ENCODE assay signal across 17 cellular contexts in the genomic region with DNA sequence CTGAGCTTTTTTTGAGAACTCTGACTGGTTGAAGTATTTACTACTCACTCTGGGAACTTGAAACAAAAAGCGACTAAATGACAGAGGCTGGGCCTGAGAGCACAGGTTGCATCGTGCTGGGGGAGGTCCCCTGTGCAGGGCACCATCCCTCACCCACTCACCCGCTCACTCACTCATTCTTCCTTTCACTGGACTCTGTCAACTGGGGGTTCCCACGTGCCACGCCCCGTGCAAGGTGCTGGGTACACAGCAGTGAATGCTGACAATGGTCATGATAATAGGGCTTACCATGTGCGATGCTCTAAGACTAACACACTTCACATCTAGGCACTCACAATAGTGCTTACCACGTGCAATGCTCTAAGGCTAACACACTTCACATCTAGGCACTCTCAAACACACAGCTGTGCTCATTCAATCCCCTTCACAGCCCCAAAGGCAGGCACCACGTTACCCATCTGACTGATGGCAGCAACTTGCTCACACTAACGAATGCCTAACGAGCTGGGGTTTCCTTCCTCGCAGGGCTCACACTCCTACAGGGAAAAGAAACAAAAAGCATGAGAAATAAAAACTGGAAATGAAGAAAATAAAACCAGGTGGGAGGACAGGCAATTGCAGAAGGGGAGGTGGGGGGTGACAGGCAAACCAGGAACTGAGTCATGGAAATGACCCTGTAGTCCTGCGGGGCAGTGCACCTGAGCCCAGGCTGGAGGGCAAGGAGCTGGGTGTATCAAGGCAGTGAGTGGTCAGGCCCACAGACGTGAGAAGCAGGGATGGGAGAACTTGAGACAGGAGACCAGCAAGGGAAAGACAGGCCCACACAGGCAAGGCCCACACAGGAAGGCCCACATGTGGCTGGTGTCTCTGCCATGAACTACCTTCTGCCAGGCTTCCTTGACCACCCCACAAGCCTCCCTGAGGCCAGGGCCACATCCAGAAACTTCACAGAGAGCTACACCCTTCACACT.
DNase-seq lines count a peak whose midpoint lies in the region; ATAC-seq and TF ChIP-seq lines count a peak whose summit lies in the region.
"Had no signal": no experiment of that assay in that cellular context is flagged by ENCODE, and none has a peak within 500 bp of the region (broad histone marks: within the 10 kb centered on the region; RNA-seq: fewer than 3 reads in every experiment).

No MANE protein-coding gene starts in this region.

- H3K4me3 Mint-ChIP-seq in type B pancreatic cell = no peak overlapping the region

- H3K23ac ChIP-seq in mesendoderm (ENCODE audit: low read length) = peak overlapping the region; percentile 74

- peak; percentile 63 for DNase-seq in cardiac septum (ENCODE audit: low spot score)
- DNase-seq in left ventricle myocardium inferior = no peak
- peak; percentile 48 for DNase-seq in activated CD8-positive, alpha-beta memory T cell treated with anti-CD3 and anti-CD28 coated beads, Interleukin-2, amount 50 U/mL, for 48 hours
- DNase-seq in mesendoderm = no peak
- peak; percentile 34 for DNase-seq in type B pancreatic cell (ENCODE audit: extremely low spot score, unreplicated experiment)
- DNase-seq in activated CD4-positive, CD25-positive, alpha-beta regulatory T cell treated with anti-CD3 and anti-CD28 coated beads, Interleukin-2, amount 50 U/mL, for 72 hours = no peak
- no peak for DNase-seq in middle frontal gyrus (ENCODE audit: extremely low spot score, low spot score)
- DNase-seq: caudate nucleus; hippocampal formation; kidney glomerular epithelial cell; NCI-H1105 treated with DMSO at 0.1 percent for 48 hours; NCI-H2171 treated with DMSO at 0.1 percent for 48 hours; NCI-H82; stimulated activated CD4-positive, alpha-beta T cell treated with anti-CD3 and anti-CD28 coated beads, Interleukin-12 subunit alpha, Interleukin-12 subunit beta, amount 100 ng/mL, for 4 hours had no signal

- H4K5ac ChIP-seq in mesendoderm (ENCODE audit: low read length) = no peak overlapping the region

- no peaks in the 10 kb centered on the region for H3K9me3 ChIP-seq in left ventricle myocardium inferior (replicated peaks)

- H3K27me3 ChIP-seq in left ventricle myocardium inferior (ENCODE audit: low read depth) = peaks cover 35% of the 10 kb centered on the region
- no peaks in the 10 kb centered on the region for H3K27me3 ChIP-seq in mesendoderm (ENCODE audit: insufficient read depth, low read length, poor library complexity)

- H2BK120ac ChIP-seq in mesendoderm (ENCODE audit: low read depth, low read length) = no peak overlapping the region

- no peak overlapping the region for H3K27ac Mint-ChIP-seq in type B pancreatic cell

- no peak overlapping the region for H2BK5ac ChIP-seq in mesendoderm (ENCODE audit: low read length)

- no peak overlapping the region for H2BK15ac ChIP-seq in mesendoderm (replicated peaks; ENCODE audit: low read depth)

- TF ChIP-seq CTCF in left ventricle myocardium inferior (IDR thresholded peaks at IDR 0.05; ENCODE audit: borderline replicate concordance) (no peak), type B pancreatic cell (conservative IDR thresholded peaks at IDR 0.05) (no peak)

- H4K8ac ChIP-seq in mesendoderm (ENCODE audit: low read depth, low read length) = no peak overlapping the region

- H3K27me3 Mint-ChIP-seq in type B pancreatic cell = peaks cover 21% of the 10 kb centered on the region

- no peaks in the 10 kb centered on the region for H3K4me1 ChIP-seq in left ventricle myocardium inferior
- peaks cover 4% of the 10 kb centered on the region for H3K4me1 ChIP-seq in mesendoderm (ENCODE audit: control insufficient read depth, low read depth, low read length)

- peaks cover 4% of the 10 kb centered on the region for H3K4me1 Mint-ChIP-seq in type B pancreatic cell (ENCODE audit: unreplicated experiment)

- no peak overlapping the region for H2AK5ac ChIP-seq in mesendoderm (ENCODE audit: low read length)

- no peak overlapping the region for H3K18ac ChIP-seq in mesendoderm (ENCODE audit: low read length)

- no peak overlapping the region for H3K4me3 ChIP-seq in left ventricle myocardium inferior
- H3K4me3 ChIP-seq in mesendoderm (ENCODE audit: low read length) = no peak overlapping the region

- no peak overlapping the region for H3K9ac ChIP-seq in mesendoderm (ENCODE audit: low read length)
- H3K9ac ChIP-seq: KMS-11 had no signal

- no peak for ATAC-seq in HG02870 (IDR thresholded peaks at IDR 0.05; ENCODE audit: unreplicated experiment)

- no peaks in the 10 kb centered on the region for H3K36me3 ChIP-seq in left ventricle myocardium inferior
- H3K36me3 ChIP-seq in mesendoderm (ENCODE audit: control insufficient read depth, insufficient read depth, low read length) = no peaks in the 10 kb centered on the region

- WGBS in mesendoderm (ENCODE audit: extremely low coverage, insufficient coverage, low lambda C conversion rate) = no CpG with 5 or more reads among the region's 14 CpGs

- H3K4me2 ChIP-seq in mesendoderm (ENCODE audit: low read length) = no peak overlapping the region
- H3K4me2 ChIP-seq: KMS-11 had no signal

- intact Hi-C loops in cardiac septum (cut with DNase I) = no loop called here
- intact Hi-C loops in left ventricle myocardium inferior (cut with micrococcal nuclease) = no loop called here

- no peaks in the 10 kb centered on the region for H3K79me2 ChIP-seq in mesendoderm (ENCODE audit: control insufficient read depth, insufficient read depth, low read length)

- H3K36me3 Mint-ChIP-seq in type B pancreatic cell = no peaks in the 10 kb centered on the region

- no peaks in the 10 kb centered on the region for H3K79me1 ChIP-seq in mesendoderm (ENCODE audit: low read length)

- H3K9me3 Mint-ChIP-seq in type B pancreatic cell = no peaks in the 10 kb centered on the region

- H3K27ac ChIP-seq in left ventricle myocardium inferior (replicated peaks) = no peak overlapping the region
- no peak overlapping the region for H3K27ac ChIP-seq in mesendoderm (ENCODE audit: low read depth, low read length)
- H3K27ac ChIP-seq: KMS-11, VCaP had no signal

- H3K4ac ChIP-seq in mesendoderm (ENCODE audit: low read depth, low read length) = no peak overlapping the region

- peak overlapping the region; percentile 60 for H3K56ac ChIP-seq in mesendoderm (ENCODE audit: low read length)

Comparison
In these comparisons a context has a peak if more than half of its experiments do, and no peak if none do; other contexts are left out.
1. DNase-seq: peak in cardiac septum (single experiment), activated CD8-positive, alpha-beta memory T cell treated with anti-CD3 and anti-CD28 coated beads, Interleukin-2, amount 50 U/mL, for 48 hours (single experiment) and type B pancreatic cell (single experiment); none in left ventricle myocardium inferior (single experiment), mesendoderm (single experiment), activated CD4-positive, CD25-positive, alpha-beta regulatory T cell treated with anti-CD3 and anti-CD28 coated beads, Interleukin-2, amount 50 U/mL, for 72 hours (single experiment) and middle frontal gyrus (single experiment).